Comparison of ENCODE assay signal across 18 cellular contexts in genomic region chr7:24476227-24476626, GRCh38.
DNase-seq lines count a peak whose midpoint lies in the region; ATAC-seq and TF ChIP-seq lines count a peak whose summit lies in the region.
"Had no signal": no experiment of that assay in that cellular context is flagged by ENCODE, and none has a peak within 500 bp of the region (broad histone marks: within the 10 kb centered on the region; RNA-seq: fewer than 3 reads in every experiment).

No MANE protein-coding gene starts in this region.

- H2BK120ac ChIP-seq in IMR-90 (ENCODE audit: low read depth, low read length) (no peak overlapping the region), neuronal stem cell (ENCODE audit: low read depth, low read length) (no peak overlapping the region)

- H3K9me1 ChIP-seq in IMR-90 (ENCODE audit: insufficient read depth, low read length) = no peaks in the 10 kb centered on the region

- H3K23ac ChIP-seq in IMR-90 (ENCODE audit: low read depth, low read length) = no peak overlapping the region
- H3K23ac ChIP-seq in neuronal stem cell (ENCODE audit: low read depth, low read length, poor library complexity) = no peak overlapping the region

- no peak overlapping the region for H3K4ac ChIP-seq in IMR-90 (ENCODE audit: low read depth, low read length)
- no peak overlapping the region for H3K4ac ChIP-seq in neuronal stem cell (ENCODE audit: low read length)

- H2BK15ac ChIP-seq in IMR-90 (ENCODE audit: low read depth, low read length) (no peak overlapping the region), neuronal stem cell (ENCODE audit: low read length) (no peak overlapping the region)

- H2BK12ac ChIP-seq in neuronal stem cell (ENCODE audit: low read length) = no peak overlapping the region

- no peaks in the 10 kb centered on the region for H4K20me1 ChIP-seq in IMR-90 (ENCODE audit: insufficient read depth, low read length)

- no peaks in the 10 kb centered on the region for H3K79me1 ChIP-seq in IMR-90 (ENCODE audit: low read depth in 1 of 2, low read length in 2 of 2)
- H3K79me1 ChIP-seq in neuronal stem cell (ENCODE audit: low read depth, low read length) = no peaks in the 10 kb centered on the region

- no peak for DNase-seq in IMR-90
- DNase-seq in coronary artery (ENCODE audit: low spot score) = no peak
- DNase-seq in neuronal stem cell (ENCODE audit: low spot score) = no peak
- no peak for DNase-seq in thyroid gland
- DNase-seq in KBM-7 = no peak
- DNase-seq in left colon = no peak
- no peak for DNase-seq in NCI-H2029 treated with DMSO at 0.1 percent for 48 hours (lab: John Stamatoyannopoulos, UW)
- DNase-seq: ACHN, AML-193, DMS 273 treated with DMSO at 0.1 percent for 48 hours, EL, Kasumi-1, NCI-H187, NCI-H446, NCI-H69, PC-3, SJCRH30 had no signal

- H3K14ac ChIP-seq in IMR-90 (replicated peaks; ENCODE audit: low read depth, low read length) = no peak overlapping the region
- H3K14ac ChIP-seq in neuronal stem cell (ENCODE audit: low read length) = no peak overlapping the region

- H2AK9ac ChIP-seq in IMR-90 (replicated peaks; ENCODE audit: low read depth, low read length, poor library complexity) = no peak overlapping the region

- H3K9ac ChIP-seq in IMR-90 (ENCODE audit: low read depth, low read length) = no peak overlapping the region
- H3K9ac ChIP-seq in neuronal stem cell (ENCODE audit: low read depth, low read length, poor library complexity) = no peak overlapping the region

- H4K91ac ChIP-seq in IMR-90 (ENCODE audit: insufficient read depth, low read depth, low read length) (peak overlapping the region; percentile 17; the same call in 1 of the 2 replicates), neuronal stem cell (ENCODE audit: low read depth, low read length, poor library complexity) (no peak overlapping the region)

- H3K27me3 ChIP-seq in IMR-90 (ENCODE audit: control insufficient read depth, insufficient read depth, low read length) (no peaks in the 10 kb centered on the region), neuronal stem cell (ENCODE audit: control insufficient read depth in 3 of 3, insufficient read depth in 3 of 3, low read depth in 1 of 3, low read length in 3 of 3) (no peaks in the 10 kb centered on the region), thyroid gland (no peaks in the 10 kb centered on the region)
- H3K27me3 ChIP-seq: SJCRH30 had no signal

- TF ChIP-seq POLR2A in IMR-90 (IDR thresholded peaks at IDR 0.05; ENCODE audit: low read depth, low read length) (no peak), thyroid gland (IDR thresholded peaks at IDR 0.05) (no peak)

- intact Hi-C loops in IMR-90 (cut with micrococcal nuclease) = no loop called here
- intact Hi-C loops in thyroid gland (cut with DNase I) = no loop called here
- intact Hi-C loops in left colon (cut with DNase I, micrococcal nuclease) = no loop called here

- H2AK5ac ChIP-seq in IMR-90 (ENCODE audit: low read depth, low read length) (no peak overlapping the region; the same call in 1 of the 2 replicates), neuronal stem cell (ENCODE audit: low read depth, low read length) (no peak overlapping the region)

- H4K5ac ChIP-seq in IMR-90 (ENCODE audit: low read depth, low read length) = no peak overlapping the region

- H2AFZ ChIP-seq in IMR-90 (replicated peaks; ENCODE audit: low read length, poor library complexity) (no peak overlapping the region), neuronal stem cell (ENCODE audit: low read length) (peak overlapping the region; percentile 12)

- H3K18ac ChIP-seq in IMR-90 (ENCODE audit: low read depth, low read length) (peak overlapping the region; percentile 33), neuronal stem cell (ENCODE audit: low read length) (no peak overlapping the region)

- CTCF ChIA-PET in IMR-90 (lab: Yijun Ruan, JAX) = no interaction called here

- H3K27ac ChIP-seq in IMR-90 (ENCODE audit: insufficient read depth, low read length) (no peak overlapping the region), coronary artery (peak overlapping the region; percentile 65 to 76), neuronal stem cell (replicated peaks; ENCODE audit: low read length) (no peak overlapping the region), thyroid gland (peak overlapping the region; percentile 66 to 79 (median 72))
- H3K27ac ChIP-seq: RWPE1, SJCRH30 had no signal

- H3K9me3 ChIP-seq in IMR-90 (ENCODE audit: control insufficient read depth, insufficient read depth, low read length) = no peaks in the 10 kb centered on the region
- H3K9me3 ChIP-seq in neuronal stem cell (replicated peaks in 1 of 2; ENCODE audit: control insufficient read depth in 2 of 2, insufficient read depth in 1 of 2, low read depth in 1 of 2, low read length in 2 of 2) = no peaks in the 10 kb centered on the region
- H3K9me3 ChIP-seq in thyroid gland = no peaks in the 10 kb centered on the region
- H3K9me3 ChIP-seq: SJCRH30 had no signal

- BruUV-seq in IMR-90 (replicated peaks; lab: Mats Ljungman, UMichigan) = no TSS peak

- no peak overlapping the region for H2BK20ac ChIP-seq in IMR-90 (ENCODE audit: low read depth, low read length)

- WGBS in IMR-90 (ENCODE audit: extremely low coverage in 2 of 2, insufficient read length in 1 of 2), 2 experiments = 100% methylated on average over 1 of the region's 6 CpGs; no CpG with 5 or more reads in 1 of the 2 experiments
- no CpG with 5 or more reads among the region's 6 CpGs for WGBS in neuronal stem cell (ENCODE audit: extremely low coverage in 2 of 2, insufficient read length in 2 of 2, insufficient replicate concordance in 1 of 2), 2 donors
- 80 to 82% methylated on average over 6 of the region's 6 CpGs for WGBS in thyroid gland, 2 donors

- ATAC-seq in IMR-90 (ENCODE audit: low read depth) = no peak
- ATAC-seq in left colon = no peak
- ATAC-seq: PC-3 had no signal

- POLR2A ChIA-PET in IMR-90 (lab: Charles Lee; ENCODE audit: unreplicated experiment) = no interaction called here

- TF ChIP-seq CTCF in IMR-90 (conservative IDR thresholded peaks at IDR 0.05; ENCODE audit: low read depth, low read length) (no peak), coronary artery (IDR thresholded peaks at IDR 0.05) (no peak), thyroid gland (IDR thresholded peaks at IDR 0.05) (no peak)

- H3K56ac ChIP-seq in IMR-90 (ENCODE audit: extremely low read depth, insufficient read depth, low read length) = no peak overlapping the region

- dilution Hi-C loops in IMR-90 (cut with HindIII; ENCODE audit: low sequenced_read_pairs, unreplicated experiment) = no loop called here

- no peak overlapping the region for H2BK5ac ChIP-seq in IMR-90 (ENCODE audit: low read depth, low read length, poor library complexity, severe bottlenecking)
- no peak overlapping the region for H2BK5ac ChIP-seq in neuronal stem cell (ENCODE audit: low read length)

- H4K8ac ChIP-seq in IMR-90 (ENCODE audit: low read depth in 2 of 2, low read length in 2 of 2) (no peak overlapping the region), neuronal stem cell (ENCODE audit: low read depth, low read length) (no peak overlapping the region)

- H3K4me1 ChIP-seq in IMR-90 (ENCODE audit: control insufficient read depth, insufficient read depth, low read length) (peaks cover 12% of the 10 kb centered on the region), neuronal stem cell (ENCODE audit: control insufficient read depth in 2 of 2, insufficient read depth in 1 of 2, low read depth in 1 of 2, low read length in 2 of 2) (peaks cover 1 to 12% of the 10 kb centered on the region in 2 donors), thyroid gland (peaks cover 41 to 58% of the 10 kb centered on the region in 2 donors)

- H3K4me2 ChIP-seq in IMR-90 (ENCODE audit: low read depth, low read length) (no peak overlapping the region), neuronal stem cell (ENCODE audit: insufficient read depth, low read length, poor library complexity, severe bottlenecking) (no peak overlapping the region)

- H3K36me3 ChIP-seq in IMR-90 (ENCODE audit: control insufficient read depth, insufficient read depth, low read length) (no peaks in the 10 kb centered on the region), neuronal stem cell (replicated peaks in 1 of 2; ENCODE audit: control insufficient read depth in 2 of 2, insufficient read depth in 2 of 2, low read length in 2 of 2) (no peaks in the 10 kb centered on the region), thyroid gland (no peaks in the 10 kb centered on the region)
- H3K36me3 ChIP-seq: SJCRH30 had no signal

- H3K4me3 ChIP-seq in IMR-90 (ENCODE audit: insufficient read depth, low read depth, low read length) (no peak overlapping the region), coronary artery (peak overlapping the region; percentile 18), neuronal stem cell (ENCODE audit: low read length in 2 of 2) (no peak overlapping the region), thyroid gland (replicated peaks in 1 of 3) (no peak overlapping the region)
- H3K4me3 ChIP-seq: SJCRH30 had no signal

- in situ Hi-C loops in IMR-90 (cut with MboI; ENCODE audit: low sequenced_read_pairs) = no loop called here
- in situ Hi-C loops in KBM-7 (cut with MboI; ENCODE audit: low pct_unique_long_range_greater_than_20kb, low sequenced_read_pairs) = no loop called here

- TF ChIP-seq RAD21 in IMR-90 (IDR thresholded peaks at IDR 0.05; ENCODE audit: low read length) = no peak

TF ChIP-seq in IMR-90, 13 proteins besides CTCF, POLR2A, EP300 and RAD21:
- TF ChIP-seq MXI1 (IDR thresholded peaks at IDR 0.05; ENCODE audit: borderline replicate concordance, low read depth, low read length) = no peak
- TF ChIP-seq NFE2L2 (IDR thresholded peaks at IDR 0.05; ENCODE audit: low read depth, low read length) = no peak
- no peak for TF ChIP-seq RFX5 (IDR thresholded peaks at IDR 0.05; ENCODE audit: low read depth, low read length)
- no peak for TF ChIP-seq CHD1 (IDR thresholded peaks at IDR 0.05; ENCODE audit: low read depth, low read length)

Comparison
In these comparisons a context has a peak if more than half of its experiments do, and no peak if none do; other contexts are left out.
1. H3K27ac ChIP-seq: peak in coronary artery (2 of 2) and thyroid gland (3 of 3); none in IMR-90 (single experiment) and neuronal stem cell (single experiment).